ENCODE assay signal across 20 cellular contexts in the genomic region with DNA sequence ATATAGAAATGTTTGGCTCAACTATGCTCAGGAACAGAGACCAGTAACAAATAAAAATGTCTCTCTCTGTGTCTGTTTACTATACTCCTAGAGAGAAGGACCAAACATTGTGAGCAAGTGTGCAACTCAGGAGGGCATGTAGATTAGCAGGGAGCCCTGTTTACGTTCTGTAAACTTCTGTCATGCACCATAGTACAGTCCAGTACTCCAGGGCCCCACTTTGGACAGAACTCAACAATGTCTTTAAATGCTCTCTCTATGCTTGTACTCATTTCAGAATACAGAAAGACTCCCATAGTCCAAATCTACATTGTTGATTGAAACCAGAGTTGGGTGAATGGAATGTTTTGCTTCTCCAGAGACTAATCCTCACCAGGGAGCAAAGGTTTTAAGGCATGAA.
"Had no signal": no experiment of that assay in that cellular context is flagged by ENCODE, and none has a peak within 500 bp of the region (broad histone marks: within the 10 kb centered on the region; RNA-seq: fewer than 3 reads in every experiment).

No MANE protein-coding gene starts in this region.

- H3K27ac Mint-ChIP-seq: memory B cell; naive thymus-derived CD4-positive, alpha-beta T cell; nephron progenitor cell; stimulated activated memory B cell treated with anti-CD40 and anti-IgM and Interleukin-4, amounts not matched to agents 10 μg/mL and 1 μg/mL and 100 μg/mL, for 72 hours; type B pancreatic cell had no signal

- H3K4me3 ChIP-seq: dorsolateral prefrontal cortex, lung, mucosa of descending colon, pancreas, right lobe of liver, testis, tibial artery had no signal

- H3K27me3 Mint-ChIP-seq: memory B cell; naive thymus-derived CD4-positive, alpha-beta T cell; stimulated activated memory B cell treated with anti-CD40 and anti-IgM and Interleukin-4, amounts not matched to agents 10 μg/mL and 1 μg/mL and 100 μg/mL, for 72 hours; type B pancreatic cell had no signal

- H3K9me3 Mint-ChIP-seq: nephron progenitor cell; stimulated activated memory B cell treated with anti-CD40 and anti-IgM and Interleukin-4, amounts not matched to agents 10 μg/mL and 1 μg/mL and 100 μg/mL, for 72 hours; type B pancreatic cell had no signal

- H3K36me3 ChIP-seq: neutrophil, pancreas, right lobe of liver, tibial artery had no signal

- H3K36me3 Mint-ChIP-seq: memory B cell; naive thymus-derived CD4-positive, alpha-beta T cell; stimulated activated memory B cell treated with anti-CD40 and anti-IgM and Interleukin-4, amounts not matched to agents 10 μg/mL and 1 μg/mL and 100 μg/mL, for 72 hours; type B pancreatic cell had no signal

- DNase-seq: central memory CD4-positive, alpha-beta T cell; dorsolateral prefrontal cortex; effector CD4-positive, alpha-beta T cell; mucosa of descending colon; naive thymus-derived CD4-positive, alpha-beta T cell; nephron progenitor cell; pancreas; retina; right lobe of liver; stimulated activated CD4-positive, alpha-beta T cell treated with anti-CD3 and anti-CD28 coated beads, Interleukin-2, amount 100 ng/mL, for 24 hours; stimulated activated CD4-positive, alpha-beta T cell treated with anti-CD3 and anti-CD28 coated beads, Interleukin-4, amount 100 ng/mL, for 4 hours; stimulated activated naive CD8-positive, alpha-beta T cell treated with anti-CD3 and anti-CD28 coated beads, Interleukin-15, Interleukin-2, amounts not matched to agents 100 U/mL and 50 U/mL, for 24 hours; substantia nigra; testis; tibial artery had no signal

- H3K27ac ChIP-seq: dorsolateral prefrontal cortex, neutrophil, pancreas, right lobe of liver, testis, tibial artery had no signal

- H3K4me3 Mint-ChIP-seq: memory B cell; naive thymus-derived CD4-positive, alpha-beta T cell; nephron progenitor cell; stimulated activated memory B cell treated with anti-CD40 and anti-IgM and Interleukin-4, amounts not matched to agents 10 μg/mL and 1 μg/mL and 100 μg/mL, for 72 hours; type B pancreatic cell had no signal

- ATAC-seq: mucosa of descending colon; naive thymus-derived CD4-positive, alpha-beta T cell; pancreas; stimulated activated memory B cell treated with anti-CD40 and anti-IgM and Interleukin-4, amounts not matched to agents 10 μg/mL and 1 μg/mL and 100 μg/mL, for 72 hours; stimulated activated naive CD8-positive, alpha-beta T cell treated with anti-CD3 and anti-CD28 coated beads, Interleukin-15, Interleukin-2, amounts not matched to agents 100 U/mL and 50 U/mL, for 24 hours had no signal

- H3K4me1 Mint-ChIP-seq: memory B cell; naive thymus-derived CD4-positive, alpha-beta T cell; nephron progenitor cell; stimulated activated memory B cell treated with anti-CD40 and anti-IgM and Interleukin-4, amounts not matched to agents 10 μg/mL and 1 μg/mL and 100 μg/mL, for 72 hours had no signal

- H3K9me3 ChIP-seq: mucosa of descending colon, neutrophil, pancreas, right lobe of liver, testis, tibial artery had no signal

- H3K4me1 ChIP-seq: pancreas, right lobe of liver, testis, tibial artery had no signal

- H3K27me3 ChIP-seq: dorsolateral prefrontal cortex, neutrophil, pancreas, right lobe of liver, testis, tibial artery had no signal
